In genomic region chr3:38595393-38595792, GRCh38 we compare ENCODE assay signal across 33 cellular contexts. TPM values are rescaled to one million over a fixed set of nuclear protein-coding genes. Genes with fewer than 3 reads are reported as not detected.
"Had no signal": no experiment of that assay in that cellular context is flagged by ENCODE, and none has a peak within 500 bp of the region (broad histone marks: within the 10 kb centered on the region; RNA-seq: fewer than 3 reads in every experiment).

No MANE protein-coding gene starts in this region.

- DNase-seq: naive B cell; naive thymus-derived CD8-positive, alpha-beta T cell; nephron progenitor cell; nucleus accumbens; ovary; posterior cingulate gyrus; psoas muscle; right cardiac atrium; spleen; stimulated activated CD4-positive, alpha-beta T cell treated with anti-CD3 and anti-CD28 coated beads, Interleukin-12 subunit alpha, Interleukin-12 subunit beta, amount 100 ng/mL, for 4 hours; stimulated activated CD4-positive, alpha-beta T cell treated with anti-CD3 and anti-CD28 coated beads, Interleukin-1b, Interleukin-23, amount 100 ng/mL, for 48 hours; stimulated activated CD4-positive, alpha-beta T cell treated with anti-CD3 and anti-CD28 coated beads, Interleukin-4, amount 100 ng/mL, for 1 hour; stimulated activated CD4-positive, alpha-beta T cell treated with anti-CD3 and anti-CD28 coated beads, Interleukin-4, amount 100 ng/mL, for 4 hours; stimulated activated CD8-positive, alpha-beta memory T cell treated with anti-CD3 and anti-CD28 coated beads, Interleukin-4, amount 100 ng/mL, for 48 hours; stimulated activated naive CD4-positive, alpha-beta T cell; stimulated activated naive CD8-positive, alpha-beta T cell treated with anti-CD3 and anti-CD28 coated beads, Interleukin-15, amount 100 ng/mL, for 72 hours; stimulated activated naive CD8-positive, alpha-beta T cell treated with anti-CD3 and anti-CD28 coated beads, Interleukin-15, Interleukin-2, amounts not matched to agents 100 U/mL and 50 U/mL, for 24 hours; substantia nigra; testis; tibial artery; transverse colon; upper lobe of left lung had no signal

- H3K27ac ChIP-seq: neutrophil, ovary, parathyroid adenoma, psoas muscle, skin epidermis, spleen, suprapubic skin, testis, tibial artery, transverse colon, upper lobe of left lung had no signal

- H3K27ac Mint-ChIP-seq: naive B cell; naive thymus-derived CD8-positive, alpha-beta T cell; natural killer cell treated with Interleukin-12 subunit alpha and Interleukin-12 subunit beta and Interleukin-15 and Interleukin-18, amount 100 ng/mL, for 72 hours; nephron progenitor cell; progenitor cell of endocrine pancreas; stimulated activated memory B cell treated with anti-CD40 and anti-IgM and Interleukin-4, amounts not matched to agents 10 μg/mL and 1 μg/mL and 100 μg/mL, for 72 hours; stimulated activated naive CD8-positive, alpha-beta T cell treated with anti-CD3 and anti-CD28 coated beads, Interleukin-15, amount 100 ng/mL, for 72 hours had no signal

- H3K27me3 ChIP-seq: ovary, suprapubic skin, testis, tibial artery, upper lobe of left lung had no signal

- H3K4me1 Mint-ChIP-seq: naive B cell; nephron progenitor cell; neural crest cell; stimulated activated memory B cell treated with anti-CD40 and anti-IgM and Interleukin-4, amounts not matched to agents 10 μg/mL and 1 μg/mL and 100 μg/mL, for 72 hours; stimulated activated naive CD8-positive, alpha-beta T cell treated with anti-CD3 and anti-CD28 coated beads, Interleukin-15, amount 100 ng/mL, for 72 hours had no signal

- H3K36me3 ChIP-seq: neutrophil, ovary, spleen, suprapubic skin, tibial artery, transverse colon, upper lobe of left lung had no signal

- H3K4me3 ChIP-seq: ovary, psoas muscle, skin epidermis, smooth muscle cell, spleen, suprapubic skin, testis, tibial artery, transverse colon, upper lobe of left lung had no signal

- H3K79me2 ChIP-seq: parathyroid adenoma had no signal

- ATAC-seq: naive thymus-derived CD8-positive, alpha-beta T cell; natural killer cell treated with Interleukin-12 subunit alpha and Interleukin-12 subunit beta and Interleukin-15 and Interleukin-18, amount 100 ng/mL, for 72 hours; psoas muscle; right cardiac atrium; sciatic nerve; stimulated activated memory B cell treated with anti-CD40 and anti-IgM and Interleukin-4, amounts not matched to agents 10 μg/mL and 1 μg/mL and 100 μg/mL, for 72 hours; stimulated activated naive CD8-positive, alpha-beta T cell treated with anti-CD3 and anti-CD28 coated beads, Interleukin-15, amount 100 ng/mL, for 72 hours; stimulated activated naive CD8-positive, alpha-beta T cell treated with anti-CD3 and anti-CD28 coated beads, Interleukin-15, Interleukin-2, amounts not matched to agents 100 U/mL and 50 U/mL, for 24 hours had no signal

- H3K4me2 ChIP-seq: smooth muscle cell had no signal

- H3K9me3 Mint-ChIP-seq: naive thymus-derived CD8-positive, alpha-beta T cell; natural killer cell treated with Interleukin-12 subunit alpha and Interleukin-12 subunit beta and Interleukin-15 and Interleukin-18, amount 100 ng/mL, for 72 hours; nephron progenitor cell; neural crest cell; stimulated activated memory B cell treated with anti-CD40 and anti-IgM and Interleukin-4, amounts not matched to agents 10 μg/mL and 1 μg/mL and 100 μg/mL, for 72 hours; stimulated activated naive CD8-positive, alpha-beta T cell treated with anti-CD3 and anti-CD28 coated beads, Interleukin-15, amount 100 ng/mL, for 72 hours had no signal

- H3K4me3 Mint-ChIP-seq: naive B cell; naive thymus-derived CD8-positive, alpha-beta T cell; natural killer cell treated with Interleukin-12 subunit alpha and Interleukin-12 subunit beta and Interleukin-15 and Interleukin-18, amount 100 ng/mL, for 72 hours; nephron progenitor cell; neural crest cell; stimulated activated memory B cell treated with anti-CD40 and anti-IgM and Interleukin-4, amounts not matched to agents 10 μg/mL and 1 μg/mL and 100 μg/mL, for 72 hours; stimulated activated naive CD8-positive, alpha-beta T cell treated with anti-CD3 and anti-CD28 coated beads, Interleukin-15, amount 100 ng/mL, for 72 hours had no signal

- H3K9me3 ChIP-seq: neutrophil, ovary, psoas muscle, spleen, suprapubic skin, testis, tibial artery, transverse colon, upper lobe of left lung had no signal

- H3K9ac ChIP-seq: parathyroid adenoma had no signal

- H3K4me1 ChIP-seq: parathyroid adenoma, psoas muscle, spleen, suprapubic skin, testis, tibial artery, transverse colon, upper lobe of left lung had no signal

- H3K36me3 Mint-ChIP-seq: naive B cell; naive thymus-derived CD8-positive, alpha-beta T cell; natural killer cell treated with Interleukin-12 subunit alpha and Interleukin-12 subunit beta and Interleukin-15 and Interleukin-18, amount 100 ng/mL, for 72 hours; stimulated activated memory B cell treated with anti-CD40 and anti-IgM and Interleukin-4, amounts not matched to agents 10 μg/mL and 1 μg/mL and 100 μg/mL, for 72 hours had no signal

- H2AFZ ChIP-seq: parathyroid adenoma had no signal

- FAIRE-seq: urothelium cell line had no signal

RNA-seq across cellular contexts. Expression of gene SCN5A, which starts 54.1 kb away (rescaled TPM):
- polyA plus RNA-seq: naive thymus-derived CD8-positive, alpha-beta T cell had no signal
